Comparison of ENCODE assay signal across 14 cellular contexts in the genomic region with DNA sequence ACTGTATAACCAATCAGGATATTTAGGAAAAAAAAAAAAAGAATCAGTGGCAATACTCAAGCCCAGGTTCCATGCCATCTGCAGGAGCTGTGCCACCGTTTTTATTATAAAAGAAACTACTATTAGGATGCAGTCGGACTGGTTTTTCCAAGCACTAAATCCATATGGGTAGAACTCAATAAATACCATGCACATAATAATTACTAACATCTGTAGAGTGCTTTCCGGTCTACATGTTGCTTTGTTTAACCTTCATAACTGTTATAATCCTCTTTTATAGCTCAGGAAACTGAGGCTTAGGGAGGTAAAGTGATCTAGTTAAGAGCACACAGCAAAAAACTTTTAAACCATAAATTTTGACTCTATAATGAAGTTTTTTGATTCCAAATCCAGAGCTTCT.
"Had no signal": no experiment of that assay in that cellular context is flagged by ENCODE, and none has a peak within 500 bp of the region (broad histone marks: within the 10 kb centered on the region; RNA-seq: fewer than 3 reads in every experiment).

No MANE protein-coding gene starts in this region.

- H3K4me1 ChIP-seq: lower lobe of right lung, prostate gland had no signal

- H3K27ac ChIP-seq: brain microvascular endothelial cell, lower lobe of right lung, prostate gland had no signal

- H3K4me3 ChIP-seq: lower lobe of right lung, prostate gland had no signal

- ATAC-seq: activated CD4-positive, CD25-positive, alpha-beta regulatory T cell treated with anti-CD3 and anti-CD28 coated beads, Interleukin-2, amount 50 U/mL, for 24 hours; lower lobe of right lung; right cardiac atrium; stimulated activated naive CD8-positive, alpha-beta T cell treated with anti-CD3 and anti-CD28 coated beads, Interleukin-15, amount 100 ng/mL, for 72 hours had no signal

- H3K27me3 ChIP-seq: brain microvascular endothelial cell had no signal

- H3K9me3 ChIP-seq: lower lobe of right lung, prostate gland had no signal

- H3K36me3 ChIP-seq: lower lobe of right lung, prostate gland had no signal

- DNase-seq: activated naive CD4-positive, alpha-beta T cell treated with Interleukin-2 at 50 U/mL for 16 hours; activated T-cell treated with anti-CD3 and anti-CD28 coated beads for 4 hours; anterior cingulate cortex; brain microvascular endothelial cell; cortex of kidney; effector CD4-positive, alpha-beta T cell; head of caudate nucleus; immature natural killer cell; lower lobe of right lung; right cardiac atrium; stimulated activated naive CD8-positive, alpha-beta T cell treated with anti-CD3 and anti-CD28 coated beads, Interleukin-15, amount 100 ng/mL, for 72 hours; T-helper 9 cell had no signal
